In the genomic region with DNA sequence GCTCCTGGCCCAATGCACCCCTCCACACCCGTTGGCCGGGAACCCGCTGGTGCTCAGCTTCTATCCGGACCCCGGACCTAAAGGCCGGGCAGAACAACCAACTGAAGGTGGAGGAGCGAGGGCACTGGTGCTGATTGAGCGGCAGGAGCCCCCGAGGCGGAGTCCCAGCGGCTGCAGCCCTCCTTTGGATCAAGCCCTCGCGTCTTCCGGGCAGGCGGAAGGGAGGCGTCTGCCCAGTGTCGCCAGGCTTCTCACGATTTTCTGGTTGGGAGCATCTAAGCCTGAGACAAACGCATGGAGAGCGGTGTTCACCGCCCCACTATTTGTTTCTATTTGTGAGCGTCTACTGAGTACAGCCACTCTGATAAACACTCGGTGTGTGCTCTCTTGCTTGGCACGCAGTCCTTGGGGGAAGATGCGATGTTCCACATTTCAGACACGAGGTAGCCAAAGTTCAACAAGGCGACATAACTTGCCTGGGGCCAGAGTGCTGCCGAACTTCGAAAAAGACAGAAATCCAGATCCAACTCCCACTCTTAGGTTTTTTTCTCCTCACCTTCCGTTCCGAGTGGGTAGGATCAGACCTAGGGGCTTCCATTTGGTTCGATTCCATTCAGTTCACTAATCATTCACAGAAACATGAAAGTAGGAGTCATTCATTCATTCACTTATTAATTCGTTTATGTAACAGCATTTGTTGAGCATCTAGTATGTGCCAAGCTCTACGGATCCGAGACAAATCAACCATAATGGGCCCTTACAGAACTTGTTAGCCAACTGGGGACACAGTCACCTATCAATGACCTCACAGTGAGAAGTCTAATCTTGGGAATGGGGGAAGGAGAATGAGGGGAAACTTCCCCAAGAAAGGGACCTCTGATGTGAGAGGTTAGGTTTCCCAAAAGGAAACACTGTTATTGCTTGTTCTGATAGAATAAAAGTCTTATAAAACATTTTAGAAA, we compare ENCODE assay signal across 1 cellular context.
TF ChIP-seq lines count a peak whose summit lies in the region.

No MANE protein-coding gene starts in this region.

TF ChIP-seq in HepG2, 621 proteins besides CTCF, POLR2A, EP300 and RAD21:
- TF ChIP-seq ZNF619 (CRISPR knock-in tag; IDR thresholded peaks at IDR 0.05) (no peak), SOX6 (IDR thresholded peaks at IDR 0.05) (no peak), SOX6 (CRISPR knock-in tag; IDR thresholded peaks at IDR 0.05) (no peak), MYNN (CRISPR knock-in tag; IDR thresholded peaks at IDR 0.05; ENCODE audit: low read depth) (no peak), ZC3H13 (CRISPR knock-in tag; IDR thresholded peaks at IDR 0.05) (no peak), ZNF550 (CRISPR knock-in tag; IDR thresholded peaks at IDR 0.05; ENCODE audit: borderline replicate concordance) (no peak), MEF2D (CRISPR knock-in tag; IDR thresholded peaks at IDR 0.05) (no peak), HNRNPLL (IDR thresholded peaks at IDR 0.05; ENCODE audit: low read depth, low read length, poor library complexity, severe bottlenecking) (no peak), FIP1L1 (IDR thresholded peaks at IDR 0.05; ENCODE audit: borderline replicate concordance, insufficient read depth, low read depth, low read length) (no peak), RFXANK (CRISPR knock-in tag; IDR thresholded peaks at IDR 0.05) (no peak), ARNT (IDR thresholded peaks at IDR 0.05) (no peak), RXRA (CRISPR knock-in tag; IDR thresholded peaks at IDR 0.05) (no peak)
- TF ChIP-seq, protein P1, sequence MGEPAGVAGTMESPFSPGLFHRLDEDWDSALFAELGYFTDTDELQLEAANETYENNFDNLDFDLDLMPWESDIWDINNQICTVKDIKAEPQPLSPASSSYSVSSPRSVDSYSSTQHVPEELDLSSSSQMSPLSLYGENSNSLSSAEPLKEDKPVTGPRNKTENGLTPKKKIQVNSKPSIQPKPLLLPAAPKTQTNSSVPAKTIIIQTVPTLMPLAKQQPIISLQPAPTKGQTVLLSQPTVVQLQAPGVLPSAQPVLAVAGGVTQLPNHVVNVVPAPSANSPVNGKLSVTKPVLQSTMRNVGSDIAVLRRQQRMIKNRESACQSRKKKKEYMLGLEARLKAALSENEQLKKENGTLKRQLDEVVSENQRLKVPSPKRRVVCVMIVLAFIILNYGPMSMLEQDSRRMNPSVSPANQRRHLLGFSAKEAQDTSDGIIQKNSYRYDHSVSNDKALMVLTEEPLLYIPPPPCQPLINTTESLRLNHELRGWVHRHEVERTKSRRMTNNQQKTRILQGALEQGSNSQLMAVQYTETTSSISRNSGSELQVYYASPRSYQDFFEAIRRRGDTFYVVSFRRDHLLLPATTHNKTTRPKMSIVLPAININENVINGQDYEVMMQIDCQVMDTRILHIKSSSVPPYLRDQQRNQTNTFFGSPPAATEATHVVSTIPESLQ (CRISPR knock-in tag; conservative IDR thresholded peaks at IDR 0.05): no peak
- TF ChIP-seq, protein P2, sequence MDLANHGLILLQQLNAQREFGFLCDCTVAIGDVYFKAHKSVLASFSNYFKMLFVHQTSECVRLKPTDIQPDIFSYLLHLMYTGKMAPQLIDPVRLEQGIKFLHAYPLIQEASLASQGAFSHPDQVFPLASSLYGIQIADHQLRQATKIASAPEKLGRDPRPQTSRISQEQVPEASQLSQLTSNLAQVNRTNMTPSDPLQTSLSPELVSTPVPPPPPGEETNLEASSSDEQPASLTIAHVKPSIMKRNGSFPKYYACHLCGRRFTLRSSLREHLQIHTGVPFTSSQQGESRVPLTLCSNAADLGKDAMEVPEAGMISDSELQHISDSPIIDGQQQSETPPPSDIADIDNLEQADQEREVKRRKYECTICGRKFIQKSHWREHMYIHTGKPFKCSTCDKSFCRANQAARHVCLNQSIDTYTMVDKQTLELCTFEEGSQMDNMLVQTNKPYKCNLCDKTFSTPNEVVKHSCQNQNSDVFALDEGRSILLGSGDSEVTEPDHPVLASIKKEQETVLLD (CRISPR knock-in tag; IDR thresholded peaks at IDR 0.05; ENCODE audit: low read depth): no peak
- TF ChIP-seq, protein P3, sequence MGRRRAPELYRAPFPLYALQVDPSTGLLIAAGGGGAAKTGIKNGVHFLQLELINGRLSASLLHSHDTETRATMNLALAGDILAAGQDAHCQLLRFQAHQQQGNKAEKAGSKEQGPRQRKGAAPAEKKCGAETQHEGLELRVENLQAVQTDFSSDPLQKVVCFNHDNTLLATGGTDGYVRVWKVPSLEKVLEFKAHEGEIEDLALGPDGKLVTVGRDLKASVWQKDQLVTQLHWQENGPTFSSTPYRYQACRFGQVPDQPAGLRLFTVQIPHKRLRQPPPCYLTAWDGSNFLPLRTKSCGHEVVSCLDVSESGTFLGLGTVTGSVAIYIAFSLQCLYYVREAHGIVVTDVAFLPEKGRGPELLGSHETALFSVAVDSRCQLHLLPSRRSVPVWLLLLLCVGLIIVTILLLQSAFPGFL (CRISPR knock-in tag; IDR thresholded peaks at IDR 0.05): no peak
- TF ChIP-seq, protein P4, sequence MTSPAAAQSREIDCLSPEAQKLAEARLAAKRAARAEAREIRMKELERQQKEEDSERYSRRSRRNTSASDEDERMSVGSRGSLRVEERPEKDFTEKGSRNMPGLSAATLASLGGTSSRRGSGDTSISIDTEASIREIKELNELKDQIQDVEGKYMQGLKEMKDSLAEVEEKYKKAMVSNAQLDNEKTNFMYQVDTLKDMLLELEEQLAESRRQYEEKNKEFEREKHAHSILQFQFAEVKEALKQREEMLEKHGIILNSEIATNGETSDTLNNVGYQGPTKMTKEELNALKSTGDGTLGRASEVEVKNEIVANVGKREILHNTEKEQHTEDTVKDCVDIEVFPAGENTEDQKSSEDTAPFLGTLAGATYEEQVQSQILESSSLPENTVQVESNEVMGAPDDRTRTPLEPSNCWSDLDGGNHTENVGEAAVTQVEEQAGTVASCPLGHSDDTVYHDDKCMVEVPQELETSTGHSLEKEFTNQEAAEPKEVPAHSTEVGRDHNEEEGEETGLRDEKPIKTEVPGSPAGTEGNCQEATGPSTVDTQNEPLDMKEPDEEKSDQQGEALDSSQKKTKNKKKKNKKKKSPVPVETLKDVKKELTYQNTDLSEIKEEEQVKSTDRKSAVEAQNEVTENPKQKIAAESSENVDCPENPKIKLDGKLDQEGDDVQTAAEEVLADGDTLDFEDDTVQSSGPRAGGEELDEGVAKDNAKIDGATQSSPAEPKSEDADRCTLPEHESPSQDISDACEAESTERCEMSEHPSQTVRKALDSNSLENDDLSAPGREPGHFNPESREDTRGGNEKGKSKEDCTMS (CRISPR knock-in tag; conservative IDR thresholded peaks at IDR 0.05): no peak
- TF ChIP-seq, protein P5, sequence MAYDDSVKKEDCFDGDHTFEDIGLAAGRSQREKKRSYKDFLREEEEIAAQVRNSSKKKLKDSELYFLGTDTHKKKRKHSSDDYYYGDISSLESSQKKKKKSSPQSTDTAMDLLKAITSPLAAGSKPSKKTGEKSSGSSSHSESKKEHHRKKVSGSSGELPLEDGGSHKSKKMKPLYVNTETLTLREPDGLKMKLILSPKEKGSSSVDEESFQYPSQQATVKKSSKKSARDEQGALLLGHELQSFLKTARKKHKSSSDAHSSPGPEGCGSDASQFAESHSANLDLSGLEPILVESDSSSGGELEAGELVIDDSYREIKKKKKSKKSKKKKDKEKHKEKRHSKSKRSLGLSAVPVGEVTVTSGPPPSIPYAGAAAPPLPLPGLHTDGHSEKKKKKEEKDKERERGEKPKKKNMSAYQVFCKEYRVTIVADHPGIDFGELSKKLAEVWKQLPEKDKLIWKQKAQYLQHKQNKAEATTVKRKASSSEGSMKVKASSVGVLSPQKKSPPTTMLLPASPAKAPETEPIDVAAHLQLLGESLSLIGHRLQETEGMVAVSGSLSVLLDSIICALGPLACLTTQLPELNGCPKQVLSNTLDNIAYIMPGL (CRISPR knock-in tag; IDR thresholded peaks at IDR 0.05; ENCODE audit: borderline replicate concordance in 1 of 2, low read depth in 1 of 2): no peak
- TF ChIP-seq, protein P6, sequence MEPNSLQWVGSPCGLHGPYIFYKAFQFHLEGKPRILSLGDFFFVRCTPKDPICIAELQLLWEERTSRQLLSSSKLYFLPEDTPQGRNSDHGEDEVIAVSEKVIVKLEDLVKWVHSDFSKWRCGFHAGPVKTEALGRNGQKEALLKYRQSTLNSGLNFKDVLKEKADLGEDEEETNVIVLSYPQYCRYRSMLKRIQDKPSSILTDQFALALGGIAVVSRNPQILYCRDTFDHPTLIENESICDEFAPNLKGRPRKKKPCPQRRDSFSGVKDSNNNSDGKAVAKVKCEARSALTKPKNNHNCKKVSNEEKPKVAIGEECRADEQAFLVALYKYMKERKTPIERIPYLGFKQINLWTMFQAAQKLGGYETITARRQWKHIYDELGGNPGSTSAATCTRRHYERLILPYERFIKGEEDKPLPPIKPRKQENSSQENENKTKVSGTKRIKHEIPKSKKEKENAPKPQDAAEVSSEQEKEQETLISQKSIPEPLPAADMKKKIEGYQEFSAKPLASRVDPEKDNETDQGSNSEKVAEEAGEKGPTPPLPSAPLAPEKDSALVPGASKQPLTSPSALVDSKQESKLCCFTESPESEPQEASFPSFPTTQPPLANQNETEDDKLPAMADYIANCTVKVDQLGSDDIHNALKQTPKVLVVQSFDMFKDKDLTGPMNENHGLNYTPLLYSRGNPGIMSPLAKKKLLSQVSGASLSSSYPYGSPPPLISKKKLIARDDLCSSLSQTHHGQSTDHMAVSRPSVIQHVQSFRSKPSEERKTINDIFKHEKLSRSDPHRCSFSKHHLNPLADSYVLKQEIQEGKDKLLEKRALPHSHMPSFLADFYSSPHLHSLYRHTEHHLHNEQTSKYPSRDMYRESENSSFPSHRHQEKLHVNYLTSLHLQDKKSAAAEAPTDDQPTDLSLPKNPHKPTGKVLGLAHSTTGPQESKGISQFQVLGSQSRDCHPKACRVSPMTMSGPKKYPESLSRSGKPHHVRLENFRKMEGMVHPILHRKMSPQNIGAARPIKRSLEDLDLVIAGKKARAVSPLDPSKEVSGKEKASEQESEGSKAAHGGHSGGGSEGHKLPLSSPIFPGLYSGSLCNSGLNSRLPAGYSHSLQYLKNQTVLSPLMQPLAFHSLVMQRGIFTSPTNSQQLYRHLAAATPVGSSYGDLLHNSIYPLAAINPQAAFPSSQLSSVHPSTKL (CRISPR knock-in tag; IDR thresholded peaks at IDR 0.05): no peak
- TF ChIP-seq, protein P7, sequence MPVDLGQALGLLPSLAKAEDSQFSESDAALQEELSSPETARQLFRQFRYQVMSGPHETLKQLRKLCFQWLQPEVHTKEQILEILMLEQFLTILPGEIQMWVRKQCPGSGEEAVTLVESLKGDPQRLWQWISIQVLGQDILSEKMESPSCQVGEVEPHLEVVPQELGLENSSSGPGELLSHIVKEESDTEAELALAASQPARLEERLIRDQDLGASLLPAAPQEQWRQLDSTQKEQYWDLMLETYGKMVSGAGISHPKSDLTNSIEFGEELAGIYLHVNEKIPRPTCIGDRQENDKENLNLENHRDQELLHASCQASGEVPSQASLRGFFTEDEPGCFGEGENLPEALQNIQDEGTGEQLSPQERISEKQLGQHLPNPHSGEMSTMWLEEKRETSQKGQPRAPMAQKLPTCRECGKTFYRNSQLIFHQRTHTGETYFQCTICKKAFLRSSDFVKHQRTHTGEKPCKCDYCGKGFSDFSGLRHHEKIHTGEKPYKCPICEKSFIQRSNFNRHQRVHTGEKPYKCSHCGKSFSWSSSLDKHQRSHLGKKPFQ (CRISPR knock-in tag; IDR thresholded peaks at IDR 0.05; ENCODE audit: insufficient replicate concordance): no peak
TF ChIP-seq in HepG2: peak in this region for 0.
